Comparison of ENCODE assay signal across 17 cellular contexts in genomic region chr2:143949121-143949848, GRCh38.
DNase-seq lines count a peak whose midpoint lies in the region; ATAC-seq, FAIRE-seq and TF ChIP-seq lines count a peak whose summit lies in the region.
"Had no signal": no experiment of that assay in that cellular context is flagged by ENCODE, and none has a peak within 500 bp of the region (broad histone marks: within the 10 kb centered on the region; RNA-seq: fewer than 3 reads in every experiment).

No MANE protein-coding gene starts in this region.

- no peaks in the 10 kb centered on the region for H3K79me2 ChIP-seq in Karpas-422 (ENCODE audit: low read length)

- DNase-seq in GM03348 (ENCODE audit: low spot score) (peak; percentile 9), Karpas-422 (no peak), frontal cortex (ENCODE audit: low spot score in 2 of 2) (no peak), coronary artery (ENCODE audit: low spot score) (no peak)
- DNase-seq: activated B cell treated with CpG ODN at 0.5 μM for 24 hours; activated CD8-positive, alpha-beta memory T cell treated with anti-CD3 and anti-CD28 coated beads, Interleukin-2, amount 50 U/mL, for 4 hours; activated naive CD4-positive, alpha-beta T cell treated with anti-CD3 and anti-CD28 coated beads, Interleukin-2, amount 50 U/mL, for 16 hours; central memory CD4-positive, alpha-beta T cell; NCI-H2227 treated with DMSO at 0.1 percent for 48 hours; ovary; trophoblast cell had no signal

- no peak for TF ChIP-seq CTCF in coronary artery (IDR thresholded peaks at IDR 0.05)

- no peak overlapping the region for H3K27ac ChIP-seq in Karpas-422 (ENCODE audit: low read length)
- no peak overlapping the region for H3K27ac ChIP-seq in coronary artery
- H3K27ac ChIP-seq: epithelial cell of prostate, ovary had no signal

- H3K4me1 Mint-ChIP-seq in stimulated activated memory B cell treated with anti-CD40 and anti-IgM and Interleukin-4, amounts not matched to agents 10 μg/mL and 1 μg/mL and 100 μg/mL, for 72 hours, result no peaks in the 10 kb centered on the region
- H3K4me1 Mint-ChIP-seq: activated B cell treated with CpG ODN at 0.5 μM for 24 hours had no signal

- no peaks in the 10 kb centered on the region for H3K9me3 Mint-ChIP-seq in stimulated activated memory B cell treated with anti-CD40 and anti-IgM and Interleukin-4, amounts not matched to agents 10 μg/mL and 1 μg/mL and 100 μg/mL, for 72 hours
- H3K9me3 Mint-ChIP-seq: activated B cell treated with CpG ODN at 0.5 μM for 24 hours had no signal

- no peak overlapping the region for H3K4me3 Mint-ChIP-seq in stimulated activated memory B cell treated with anti-CD40 and anti-IgM and Interleukin-4, amounts not matched to agents 10 μg/mL and 1 μg/mL and 100 μg/mL, for 72 hours
- H3K4me3 Mint-ChIP-seq: activated B cell treated with CpG ODN at 0.5 μM for 24 hours had no signal

- H3K9ac ChIP-seq in Karpas-422 (ENCODE audit: low read length), result no peak overlapping the region

- no peaks in the 10 kb centered on the region for H3K9me3 ChIP-seq in Karpas-422 (ENCODE audit: low read length)
- H3K9me3 ChIP-seq: ovary had no signal

- no peaks in the 10 kb centered on the region for H3K27me3 ChIP-seq in Karpas-422 (ENCODE audit: low read length)
- H3K27me3 ChIP-seq: ovary had no signal

- peak; percentile 34 for FAIRE-seq in frontal cortex (lab: Jason Lieb, UNC)
- FAIRE-seq: GM19239 had no signal

- no peaks in the 10 kb centered on the region for H4K20me1 ChIP-seq in Karpas-422 (ENCODE audit: insufficient read depth, low read depth, low read length)

- H3K4me2 ChIP-seq in Karpas-422 (ENCODE audit: low read depth, low read length, poor library complexity, severe bottlenecking), result peak overlapping the region; percentile 8

- H2AFZ ChIP-seq in Karpas-422 (ENCODE audit: low read length), result peak overlapping the region; percentile 18; the same call in 1 of the 2 replicates

- peaks cover 31% of the 10 kb centered on the region for H3K36me3 Mint-ChIP-seq in stimulated activated memory B cell treated with anti-CD40 and anti-IgM and Interleukin-4, amounts not matched to agents 10 μg/mL and 1 μg/mL and 100 μg/mL, for 72 hours

- no peaks in the 10 kb centered on the region; the same call in 1 of the 2 replicates for H3K36me3 ChIP-seq in Karpas-422 (ENCODE audit: insufficient read depth, low read length)
- H3K36me3 ChIP-seq: ovary had no signal

- ATAC-seq in GM21825 (IDR thresholded peaks at IDR 0.05; ENCODE audit: unreplicated experiment) (peak; percentile 63), HG02623 (IDR thresholded peaks at IDR 0.05; ENCODE audit: unreplicated experiment) (no peak), HG03139 (IDR thresholded peaks at IDR 0.05; ENCODE audit: unreplicated experiment) (no peak)
- ATAC-seq in stimulated activated memory B cell treated with anti-CD40 and anti-IgM and Interleukin-4, amounts not matched to agents 10 μg/mL and 1 μg/mL and 100 μg/mL, for 72 hours, result no peak

- H3K9me2 ChIP-seq in Karpas-422 (replicated peaks; ENCODE audit: insufficient read depth, low read length), result no peaks in the 10 kb centered on the region

- no peaks in the 10 kb centered on the region for H3K27me3 Mint-ChIP-seq in stimulated activated memory B cell treated with anti-CD40 and anti-IgM and Interleukin-4, amounts not matched to agents 10 μg/mL and 1 μg/mL and 100 μg/mL, for 72 hours
- H3K27me3 Mint-ChIP-seq: activated B cell treated with CpG ODN at 0.5 μM for 24 hours had no signal

- H3K27ac Mint-ChIP-seq in stimulated activated memory B cell treated with anti-CD40 and anti-IgM and Interleukin-4, amounts not matched to agents 10 μg/mL and 1 μg/mL and 100 μg/mL, for 72 hours, result no peak overlapping the region
- H3K27ac Mint-ChIP-seq: activated B cell treated with CpG ODN at 0.5 μM for 24 hours had no signal

- H3K4me3 ChIP-seq in Karpas-422 (ENCODE audit: low read length), result no peak overlapping the region
- H3K4me3 ChIP-seq in coronary artery, result no peak overlapping the region
- H3K4me3 ChIP-seq: ovary had no signal

- H3K4me1 ChIP-seq in Karpas-422 (ENCODE audit: low read length), result peaks cover 9% of the 10 kb centered on the region
